Comparison of ENCODE assay signal across 14 cellular contexts in the genomic region with DNA sequence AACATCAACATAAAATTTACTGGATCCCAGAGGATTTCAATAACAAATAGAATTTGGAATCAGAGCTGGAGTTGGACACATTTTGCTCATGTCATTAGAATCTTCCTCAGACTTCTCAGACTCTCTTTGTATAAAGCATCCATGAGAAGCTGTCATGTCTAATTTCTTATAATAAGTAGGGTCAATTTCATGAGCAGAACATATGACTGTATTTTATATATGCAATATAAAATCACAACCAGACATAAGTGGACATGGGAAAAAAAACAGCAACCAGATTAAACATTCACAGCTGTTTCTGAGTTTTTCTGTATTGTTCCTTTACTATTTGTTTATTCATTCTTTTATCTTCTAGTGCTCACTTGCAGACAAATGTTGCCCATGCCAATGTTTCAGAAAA.
A peak's percentile ranks its signal among the peaks of the same experiment; 100 is the strongest.
DNase-seq lines count a peak whose midpoint lies in the region; ATAC-seq and TF ChIP-seq lines count a peak whose summit lies in the region.
"Had no signal": no experiment of that assay in that cellular context is flagged by ENCODE, and none has a peak within 500 bp of the region (broad histone marks: within the 10 kb centered on the region; RNA-seq: fewer than 3 reads in every experiment).

No MANE protein-coding gene starts in this region.

- H4K91ac ChIP-seq in IMR-90 (ENCODE audit: insufficient read depth, low read depth, low read length): no peak overlapping the region

- H4K20me1 ChIP-seq in IMR-90 (ENCODE audit: insufficient read depth, low read length) (no peaks in the 10 kb centered on the region), neural cell (ENCODE audit: insufficient read depth) (no peaks in the 10 kb centered on the region)
- H4K20me1 ChIP-seq: BLaER1 had no signal

- H2BK5ac ChIP-seq in IMR-90 (ENCODE audit: low read depth, low read length, poor library complexity, severe bottlenecking): peak overlapping the region; percentile 97

- H3K23ac ChIP-seq in IMR-90 (ENCODE audit: low read depth, low read length): peak overlapping the region; percentile 83; the same call in 1 of the 2 replicates

- H2BK20ac ChIP-seq in IMR-90 (ENCODE audit: low read depth, low read length): peak overlapping the region; percentile 73; the same call in 1 of the 2 replicates

- peaks cover 2% of the 10 kb centered on the region; the same call in 1 of the 2 replicates for H3K9me1 ChIP-seq in IMR-90 (ENCODE audit: insufficient read depth, low read length)

- in situ Hi-C loops in IMR-90 (cut with MboI; ENCODE audit: low sequenced_read_pairs): no loop called here

- H3K9me3 ChIP-seq in IMR-90 (ENCODE audit: control insufficient read depth, insufficient read depth, low read length) (no peaks in the 10 kb centered on the region), neural cell (ENCODE audit: low read length) (no peaks in the 10 kb centered on the region)
- H3K9me3 ChIP-seq: BLaER1, Caco-2 had no signal

- peak overlapping the region; percentile 85 for H3K18ac ChIP-seq in IMR-90 (ENCODE audit: low read depth, low read length)

- no peak overlapping the region for H2AK5ac ChIP-seq in IMR-90 (ENCODE audit: low read depth, low read length)

- H3K4me2 ChIP-seq in IMR-90 (ENCODE audit: low read depth, low read length) (peak overlapping the region; percentile 69; the same call in 1 of the 2 replicates), neural cell (ENCODE audit: low read length) (no peak overlapping the region)
- H3K4me2 ChIP-seq: BLaER1, GM23338 had no signal

- no peaks in the 10 kb centered on the region for H3K79me2 ChIP-seq in neural cell (replicated peaks; ENCODE audit: insufficient read depth, low read length)

- ATAC-seq in IMR-90 (ENCODE audit: low read depth): peak; percentile 36
- no peak for ATAC-seq in stimulated activated naive CD8-positive, alpha-beta T cell treated with anti-CD3 and anti-CD28 coated beads, Interleukin-15, Interleukin-2, amounts not matched to agents 100 U/mL and 50 U/mL, for 24 hours
- ATAC-seq: GM23338 had no signal

- TF ChIP-seq CTCF in IMR-90 (conservative IDR thresholded peaks at IDR 0.05; ENCODE audit: low read depth, low read length): no peak
- no peak for TF ChIP-seq CTCF in neural cell (IDR thresholded peaks at IDR 0.05; ENCODE audit: poor library complexity, severe bottlenecking)

- H4K8ac ChIP-seq in IMR-90 (ENCODE audit: low read depth in 2 of 2, low read length in 2 of 2): peak overlapping the region in 1 of 2 experiments; percentile 29; a peak in 1 of 4 replicates

- H2BK120ac ChIP-seq in IMR-90 (ENCODE audit: low read depth, low read length): peak overlapping the region; percentile 44

- dilution Hi-C loops in IMR-90 (cut with HindIII; ENCODE audit: low sequenced_read_pairs, unreplicated experiment): no loop called here

- H3K27me3 ChIP-seq in IMR-90 (ENCODE audit: control insufficient read depth, insufficient read depth, low read length) (no peaks in the 10 kb centered on the region), neural cell (ENCODE audit: insufficient read depth, low read depth, low read length) (no peaks in the 10 kb centered on the region)
- H3K27me3 ChIP-seq: BLaER1 had no signal

- peaks cover 29 to 53% of the 10 kb centered on the region in 2 experiments for H3K79me1 ChIP-seq in IMR-90 (ENCODE audit: low read depth in 1 of 2, low read length in 2 of 2)

- H3K4me1 ChIP-seq in IMR-90 (ENCODE audit: control insufficient read depth, insufficient read depth, low read length): peaks cover 3% of the 10 kb centered on the region; the same call in 1 of the 2 replicates
- H3K4me1 ChIP-seq: BLaER1, Caco-2 had no signal

- H2AFZ ChIP-seq in IMR-90 (replicated peaks; ENCODE audit: low read length, poor library complexity) (no peak overlapping the region), neural cell (ENCODE audit: low read depth, low read length) (no peak overlapping the region)
- H2AFZ ChIP-seq: GM23338 had no signal

- intact Hi-C loops in IMR-90 (cut with micrococcal nuclease): loop anchor here (5.0 kb wide), 1 partner anchor 324 kb away; the partner anchor contains the start of gene RBMS3

- H3K4ac ChIP-seq in IMR-90 (ENCODE audit: low read depth, low read length): peak overlapping the region; percentile 3; the same call in 1 of the 2 replicates

- no TSS peak for BruUV-seq in IMR-90 (replicated peaks; lab: Mats Ljungman, UMichigan)

- DNase-seq in IMR-90 (no peak), dedifferentiated amniotic fluid mesenchymal stem cell (ENCODE audit: extremely low spot score) (peak; percentile 18), kidney glomerular epithelial cell (lab: John Stamatoyannopoulos, UW) (no peak), DMS53 treated with DMSO at 0.1 percent for 48 hours (lab: John Stamatoyannopoulos, UW; ENCODE audit: unreplicated experiment) (no peak)
- DNase-seq in stimulated activated CD4-positive, alpha-beta T cell treated with anti-CD3 and anti-CD28 coated beads, Interleukin-2, amount 100 ng/mL, for 24 hours: no peak
- DNase-seq in stimulated activated naive CD8-positive, alpha-beta T cell treated with anti-CD3 and anti-CD28 coated beads, Interleukin-15, Interleukin-2, amounts not matched to agents 100 U/mL and 50 U/mL, for 24 hours: no peak
- DNase-seq: AML-193; Caco-2; CD8-positive, alpha-beta memory T cell; GF-D8; H7 had no signal

- POLR2A ChIA-PET in IMR-90 (lab: Charles Lee; ENCODE audit: unreplicated experiment): interaction anchor here (0.7 kb wide), 1 partner anchor 13 kb away, joined by 3 read pairs; no protein-coding TSS in a partner anchor

- H3K9ac ChIP-seq in IMR-90 (ENCODE audit: low read depth, low read length) (0 out of 2 replicates have a peak overlapping the region, but pooled peaks have one; percentile 23), neural cell (ENCODE audit: low read length) (no peak overlapping the region)
- H3K9ac ChIP-seq: BLaER1 had no signal

- H3K9me2 ChIP-seq in neural cell (ENCODE audit: insufficient read depth, low read length): no peaks in the 10 kb centered on the region

- H3K14ac ChIP-seq in IMR-90 (replicated peaks; ENCODE audit: low read depth, low read length): peak overlapping the region; percentile 30; the same call in 1 of the 2 replicates

- peak overlapping the region; percentile 34; the same call in 1 of the 2 replicates for H3K27ac ChIP-seq in IMR-90 (ENCODE audit: insufficient read depth, low read length)
- H3K27ac ChIP-seq in neural cell (ENCODE audit: low read length): no peak overlapping the region
- H3K27ac ChIP-seq: BLaER1 had no signal

- CTCF ChIA-PET in IMR-90 (lab: Yijun Ruan, JAX): interaction anchor here (0.6 to 1.4 kb wide), 2 partner anchors 10 to 84 kb away, joined by 3 to 4 read pairs; no protein-coding TSS in a partner anchor

- H3K56ac ChIP-seq in IMR-90 (ENCODE audit: extremely low read depth, insufficient read depth, low read length): no peak overlapping the region; the same call in 1 of the 2 replicates

- no peak overlapping the region for H2BK15ac ChIP-seq in IMR-90 (ENCODE audit: low read depth, low read length)

- no peak overlapping the region for H3K4me3 ChIP-seq in IMR-90 (ENCODE audit: insufficient read depth, low read depth, low read length)
- H3K4me3 ChIP-seq in neural cell (ENCODE audit: low read length): no peak overlapping the region
- H3K4me3 ChIP-seq: BLaER1, GM23338 had no signal

- H2AK9ac ChIP-seq in IMR-90 (replicated peaks; ENCODE audit: low read depth, low read length, poor library complexity): no peak overlapping the region

- no peaks in the 10 kb centered on the region for H3F3A ChIP-seq in neural cell (ENCODE audit: insufficient read depth, low read length, poor library complexity, severe bottlenecking)

- peak; percentile 26 for TF ChIP-seq EP300 in neural cell (conservative IDR thresholded peaks at IDR 0.05; ENCODE audit: poor library complexity, severe bottlenecking)

- H4K5ac ChIP-seq in IMR-90 (ENCODE audit: low read depth, low read length): peak overlapping the region; percentile 76; the same call in 1 of the 2 replicates

- TF ChIP-seq RAD21 in IMR-90 (IDR thresholded peaks at IDR 0.05; ENCODE audit: low read length) (no peak), neural cell (conservative IDR thresholded peaks at IDR 0.05) (no peak)

- no peak for TF ChIP-seq POLR2A in IMR-90 (IDR thresholded peaks at IDR 0.05; ENCODE audit: low read depth, low read length)

- H3K36me3 ChIP-seq in IMR-90 (ENCODE audit: control insufficient read depth, insufficient read depth, low read length): no peaks in the 10 kb centered on the region
- H3K36me3 ChIP-seq in neural cell (ENCODE audit: insufficient read depth, low read length): no peaks in the 10 kb centered on the region
- H3K36me3 ChIP-seq: BLaER1 had no signal

TF ChIP-seq in IMR-90, 13 proteins besides CTCF, POLR2A, EP300 and RAD21 (continues in another document):
- TF ChIP-seq MAFK (IDR thresholded peaks at IDR 0.05; ENCODE audit: low read depth, low read length): no peak
- no peak for TF ChIP-seq CHD1 (IDR thresholded peaks at IDR 0.05; ENCODE audit: low read depth, low read length)
- no peak for TF ChIP-seq MAZ (IDR thresholded peaks at IDR 0.05; ENCODE audit: borderline replicate concordance, low read depth, low read length)
- no peak for TF ChIP-seq USF2 (IDR thresholded peaks at IDR 0.05; ENCODE audit: low read depth, low read length)
- no peak for TF ChIP-seq RFX5 (IDR thresholded peaks at IDR 0.05; ENCODE audit: low read depth, low read length)
- TF ChIP-seq SMC3 (IDR thresholded peaks at IDR 0.05; ENCODE audit: low read depth, low read length): no peak

TF ChIP-seq in neural cell, 6 proteins besides CTCF, POLR2A, EP300 and RAD21:
- TF ChIP-seq MXI1 (conservative IDR thresholded peaks at IDR 0.05; ENCODE audit: poor library complexity, severe bottlenecking): no peak
- TF ChIP-seq TAF1 (IDR thresholded peaks at IDR 0.05; ENCODE audit: low read depth): no peak
- no peak for TF ChIP-seq POLR2AphosphoS5 (IDR thresholded peaks at IDR 0.05)
- TF ChIP-seq EZH2 (IDR thresholded peaks at IDR 0.05; ENCODE audit: borderline replicate concordance, insufficient read depth, low read length, poor library complexity, severe bottlenecking): no peak
- TF ChIP-seq SMC3 (conservative IDR thresholded peaks at IDR 0.05; ENCODE audit: poor library complexity): no peak
